Comparison of ENCODE assay signal across 8 cellular contexts in the genomic region with DNA sequence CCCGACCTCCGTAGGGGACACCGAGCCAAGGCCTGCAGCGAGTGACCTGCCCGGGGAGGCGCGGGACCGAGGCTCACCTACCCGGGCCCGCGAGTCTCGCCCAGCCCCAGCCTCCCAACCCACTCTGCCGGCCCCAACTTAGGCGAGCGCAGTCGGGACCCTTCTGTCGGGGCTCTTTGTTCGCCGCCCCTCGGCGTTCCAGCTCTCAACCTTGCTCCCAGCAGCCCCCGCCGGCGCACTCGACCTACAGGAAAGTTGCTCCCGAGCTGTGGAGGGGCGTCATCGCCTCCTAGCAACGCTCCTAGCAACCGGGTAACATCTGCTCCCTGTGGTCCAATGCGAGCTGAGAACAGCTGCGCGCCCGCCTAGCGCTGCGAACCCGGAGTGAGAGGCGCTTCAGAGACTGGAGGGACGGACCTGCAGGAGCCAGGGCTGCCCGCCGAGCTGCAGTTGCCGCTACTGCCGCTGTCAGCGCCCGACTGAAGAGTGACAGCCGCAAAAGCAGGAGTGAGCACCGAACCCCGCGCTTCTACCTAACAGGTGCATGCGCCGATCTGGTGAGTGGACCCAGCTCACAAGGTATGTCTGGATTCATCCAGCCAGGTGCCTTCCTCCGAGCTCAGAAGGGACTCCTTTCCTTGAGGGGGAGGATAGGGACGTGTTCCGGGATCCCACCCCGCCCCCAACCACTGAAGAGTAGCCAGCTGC.
DNase-seq lines count a peak whose midpoint lies in the region; ATAC-seq and TF ChIP-seq lines count a peak whose summit lies in the region.

No MANE protein-coding gene starts in this region.

- no peak overlapping the region for H3K27ac ChIP-seq in DND-41 (ENCODE audit: low read length)
- no peak overlapping the region for H3K27ac ChIP-seq in H9 (ENCODE audit: insufficient read length, low read depth, low read length)

- no peak overlapping the region for H2BK120ac ChIP-seq in H9 (ENCODE audit: low read depth, low read length, poor library complexity, severe bottlenecking)

- ATAC-seq in DND-41 (ENCODE audit: insufficient read depth, low read depth) = peak; percentile 56

- H3K27me3 Mint-ChIP-seq in H9 (ENCODE audit: low read depth) = peaks cover 79% of the 10 kb centered on the region

- H3K4me3 Mint-ChIP-seq in H9 = peak overlapping the region; percentile 76 to 87

- no peak overlapping the region for H3K4me2 ChIP-seq in DND-41 (ENCODE audit: insufficient read depth, low read length)
- H3K4me2 ChIP-seq in H9 (ENCODE audit: insufficient read depth, insufficient read length, low read length) = peak overlapping the region; percentile 45

- no peak overlapping the region for H3K4me3 ChIP-seq in DND-41 (ENCODE audit: low read depth in 1 of 2, low read length in 2 of 2)

- H3K9ac ChIP-seq in DND-41 (ENCODE audit: low read depth, low read length) (no peak overlapping the region), H9 (ENCODE audit: extremely low read depth, insufficient read length, low read length) (no peak overlapping the region)

- H3K27me3 ChIP-seq in DND-41 (ENCODE audit: insufficient read depth, low read length, poor library complexity) = peaks cover 22% of the 10 kb centered on the region
- H3K27me3 ChIP-seq in H9 (ENCODE audit: insufficient read depth, low read length) = peaks cover 9% of the 10 kb centered on the region; the same call in 1 of the 2 replicates

- no peaks in the 10 kb centered on the region for H3K79me2 ChIP-seq in DND-41 (ENCODE audit: insufficient read depth, low read length)
- H3K79me2 ChIP-seq in H9 (ENCODE audit: insufficient read depth, low read length) = no peaks in the 10 kb centered on the region

- no CpG with 5 or more reads among the region's 55 CpGs for WGBS in H9 (ENCODE audit: extremely low coverage, insufficient read length, low lambda C conversion rate)

- no peak overlapping the region for H2BK12ac ChIP-seq in H9 (ENCODE audit: insufficient read length, low read depth, low read length)

- H3K4me1 ChIP-seq in DND-41 (ENCODE audit: insufficient read depth, low read length) (no peaks in the 10 kb centered on the region), H9 (ENCODE audit: insufficient read depth, low read length) (no peaks in the 10 kb centered on the region; the same call in 1 of the 2 replicates)

- H3K79me1 ChIP-seq in H9 (ENCODE audit: insufficient read depth, low read depth, low read length, poor library complexity, severe bottlenecking) = no peaks in the 10 kb centered on the region

- DNase-seq in DND-41 (peak; percentile 7), H9 (peak; percentile 98), NCI-H1417 (lab: John Stamatoyannopoulos, UW) (peak; percentile 87 to 96 (median 89)), kidney glomerular epithelial cell (lab: John Stamatoyannopoulos, UW) (peak; percentile 20), OCI-M2 (lab: John Stamatoyannopoulos, UW; ENCODE audit: unreplicated experiment) (no peak)
- peak; percentile 39 for DNase-seq in activated CD4-positive, CD25-positive, alpha-beta regulatory T cell treated with anti-CD3 and anti-CD28 coated beads, Interleukin-2, amount 50 U/mL, for 72 hours
- DNase-seq in central memory CD4-positive, alpha-beta T cell = peak; percentile 5
- peak; percentile 46 to 53 for DNase-seq in stimulated activated CD4-positive, alpha-beta T cell treated with anti-CD3 and anti-CD28 coated beads, Interleukin-15, amount 100 ng/mL, for 48 hours (ENCODE audit: low read depth in 2 of 2)

- H4K20me1 ChIP-seq in DND-41 (ENCODE audit: insufficient read depth, low read length) (no peaks in the 10 kb centered on the region), H9 (ENCODE audit: control insufficient read depth, insufficient read depth, insufficient read length) (no peaks in the 10 kb centered on the region)

- no peak overlapping the region for H3K56ac ChIP-seq in H9 (ENCODE audit: insufficient read length, low read depth, low read length)

- H2AFZ ChIP-seq in DND-41 (ENCODE audit: low read depth, low read length) (no peak overlapping the region), H9 (ENCODE audit: low read length) (no peak overlapping the region)

- TF ChIP-seq CTCF in DND-41 (IDR thresholded peaks at IDR 0.05; ENCODE audit: borderline replicate concordance, extremely low read depth, low read length, poor library complexity, severe bottlenecking) (no peak), H9 (conservative IDR thresholded peaks at IDR 0.05) (peak; percentile 63)

- peaks cover 8% of the 10 kb centered on the region for H3K23me2 ChIP-seq in H9 (ENCODE audit: insufficient read length, low read depth, low read length, poor library complexity, severe bottlenecking)

- H4K8ac ChIP-seq in H9 (replicated peaks; ENCODE audit: insufficient read length, low read depth, low read length) = no peak overlapping the region

- peaks cover 20 to 22% of the 10 kb centered on the region in 2 experiments for H3K4me1 Mint-ChIP-seq in H9

- no peak overlapping the region for H3T11ph ChIP-seq in H9 (ENCODE audit: low read length)

- H2BK5ac ChIP-seq in H9 (ENCODE audit: insufficient read length, low read length) = no peak overlapping the region

- H3K36me3 ChIP-seq in DND-41 (ENCODE audit: insufficient read depth, low read length) = no peaks in the 10 kb centered on the region

- no peak overlapping the region for H3K23ac ChIP-seq in H9 (ENCODE audit: insufficient read length, low read depth, low read length)

- H4K91ac ChIP-seq in H9 (ENCODE audit: insufficient read length, low read depth, low read length) = no peak overlapping the region

- no peaks in the 10 kb centered on the region for H3K9me3 Mint-ChIP-seq in H9

- no peak overlapping the region for H2BK15ac ChIP-seq in H9 (ENCODE audit: low read depth, low read length)

- H3K36me3 Mint-ChIP-seq in H9 (ENCODE audit: insufficient read depth in 1 of 3, low read depth in 3 of 3) = no peaks in the 10 kb centered on the region

- no peak overlapping the region for H3K18ac ChIP-seq in H9 (ENCODE audit: insufficient read length, low read depth, low read length)

- H3K9me3 ChIP-seq in DND-41 (ENCODE audit: insufficient read depth, low read length, severe bottlenecking) (no peaks in the 10 kb centered on the region), H9 (ENCODE audit: control insufficient read depth, low read depth, low read length) (no peaks in the 10 kb centered on the region)

- H2AK5ac ChIP-seq in H9 (ENCODE audit: insufficient read length, low read length) = no peak overlapping the region

- no peak overlapping the region for H3K14ac ChIP-seq in H9 (ENCODE audit: insufficient read depth, low read length)

- H3K4ac ChIP-seq in H9 (ENCODE audit: low read depth, low read length) = no peak overlapping the region

- no peak overlapping the region for H3K27ac Mint-ChIP-seq in H9

- H2BK20ac ChIP-seq in H9 (ENCODE audit: low read depth, low read length, poor library complexity, severe bottlenecking) = no peak overlapping the region

- H4K5ac ChIP-seq in H9 (ENCODE audit: insufficient read length, low read depth, low read length) = no peak overlapping the region
